8 cellular contexts compared by ENCODE assay signal in the genomic region with DNA sequence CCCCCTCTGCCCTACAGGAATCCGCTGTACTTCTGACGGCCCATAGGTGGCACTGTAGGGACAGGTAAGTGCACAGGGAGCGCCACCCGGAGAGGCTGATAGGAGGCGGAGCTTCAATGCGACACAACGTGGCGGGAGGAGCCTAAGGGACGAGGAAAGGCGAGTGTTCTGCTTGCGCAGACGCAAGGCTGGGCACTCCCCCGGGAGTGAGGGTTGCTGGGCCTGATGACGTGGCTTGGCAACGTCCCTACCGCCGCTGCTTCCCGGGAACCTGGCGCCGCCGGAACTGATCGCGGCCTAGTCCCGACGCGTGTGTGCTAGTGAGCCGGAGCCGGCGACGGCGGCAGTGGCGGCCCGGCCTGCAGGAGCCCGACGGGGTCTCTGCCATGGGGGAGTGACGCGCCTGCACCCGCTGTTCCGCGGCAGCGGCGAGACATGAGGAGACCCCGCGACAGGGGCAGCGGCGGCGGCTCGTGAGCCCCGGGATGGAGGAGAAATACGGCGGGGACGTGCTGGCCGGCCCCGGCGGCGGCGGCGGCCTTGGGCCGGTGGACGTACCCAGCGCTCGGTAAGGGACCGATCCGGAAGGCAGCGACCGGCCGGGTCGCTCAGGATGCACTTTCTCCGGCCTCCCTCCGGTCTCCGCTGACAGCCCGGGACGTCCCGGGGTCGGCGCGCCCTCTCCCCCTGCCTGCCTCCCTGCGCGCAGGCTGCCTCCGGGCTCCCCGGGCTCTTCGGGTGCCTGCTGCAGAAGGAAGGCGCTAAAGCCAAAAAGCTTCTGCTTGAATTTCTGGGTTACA. TPM values are rescaled to one million over a fixed set of nuclear protein-coding genes. Genes with fewer than 3 reads are reported as not detected.
A peak's percentile ranks its signal among the peaks of the same experiment; 100 is the strongest.
DNase-seq lines count a peak whose midpoint lies in the region; ATAC-seq and TF ChIP-seq lines count a peak whose summit lies in the region.

TSS of gene SLC30A5 (plus strand) at position 244 of the 800 bp plus-strand sequence. CDS start at position 486, 242 bp downstream.

- DNase-seq in AG08395 (ENCODE audit: low spot score), result peak; percentile 100
- peak; percentile 93 for DNase-seq in NCI-H2227 treated with DMSO at 0.1 percent for 48 hours (lab: John Stamatoyannopoulos, UW)
- peak; percentile 99 for DNase-seq in WTC11 (ENCODE audit: low spot score)
- peak; percentile 60 to 100 (median 98) for DNase-seq in caudate nucleus (lab: John Stamatoyannopoulos, UW)
- peak; percentile 98 to 99 (median 99) for DNase-seq in immature natural killer cell
- DNase-seq in stimulated activated CD4-positive, alpha-beta T cell treated with anti-CD3 and anti-CD28 coated beads, Interleukin-12 subunit alpha, Interleukin-12 subunit beta, amount 100 ng/mL, for 24 hours (ENCODE audit: low read depth in 2 of 2), result peak; percentile 97 to 98

- H3K27me3 Mint-ChIP-seq in WTC11 (ENCODE audit: low read depth) (no peaks in the 10 kb centered on the region; the same call in 1 of the 2 replicates), immature natural killer cell (ENCODE audit: low read depth in 3 of 3) (peaks cover 3 to 6% (median 4%) of the 10 kb centered on the region in 3 donors)

- H3K9me3 Mint-ChIP-seq in WTC11 (no peaks in the 10 kb centered on the region), immature natural killer cell (no peaks in the 10 kb centered on the region)

- CTCF ChIA-PET in WTC11 (lab: Charles Lee), result interaction anchor here (0.6 to 2.1 kb wide), 53 partner anchors 8 to 459 kb away, joined by 3 to 32 read pairs (median 5); partner anchors contain the start of genes CCNB1, CDK7, CENPH and OCLN

- H3K4me1 Mint-ChIP-seq in WTC11 (peaks cover 12% of the 10 kb centered on the region), immature natural killer cell (peaks cover 25 to 37% of the 10 kb centered on the region in 2 donors)

- POLR2A ChIA-PET in WTC11 (lab: Charles Lee), result interaction anchor here (0.6 to 1.2 kb wide), 6 partner anchors 73 to 313 kb away, joined by 3 to 7 read pairs (median 3); partner anchors contain the start of genes CCNB1 and CENPH

- H3K36me3 Mint-ChIP-seq in WTC11 (peaks cover 10% of the 10 kb centered on the region), immature natural killer cell (peaks cover 0 to 3% (median 0%) of the 10 kb centered on the region in 3 donors)

- H3K4me3 Mint-ChIP-seq in WTC11 (peak within 1 kb of the TSS; percentile 94), immature natural killer cell (peak within 1 kb of the TSS; percentile 92 to 95 (median 94))

- H3K27ac ChIP-seq in caudate nucleus (ENCODE audit: low read depth, low read length), result peak within 1 kb of the TSS; percentile 79

- peak; percentile 61 for TF ChIP-seq CTCF in WTC11 (IDR thresholded peaks at IDR 0.05)

- H3K27ac Mint-ChIP-seq in WTC11 (peak within 1 kb of the TSS; percentile 94), immature natural killer cell (peak within 1 kb of the TSS; percentile 96 to 98 (median 97))

- ATAC-seq in GM18873 (IDR thresholded peaks at IDR 0.05; ENCODE audit: low FRiP score, unreplicated experiment) (peak; percentile 99), HG03159 (IDR thresholded peaks at IDR 0.05; ENCODE audit: unreplicated experiment) (peak; percentile 99), WTC11 (peak; percentile 99)

TF ChIP-seq in WTC11, 78 proteins besides CTCF, POLR2A, EP300 and RAD21 (continues in another document):
- TF ChIP-seq SP1 (CRISPR knock-in tag; conservative IDR thresholded peaks at IDR 0.05), result peak; percentile 92
- no peak for TF ChIP-seq TCF7 (CRISPR knock-in tag; IDR thresholded peaks at IDR 0.05; ENCODE audit: low read depth)
- 0 out of 2 replicates have a peak, but pooled peaks have one; percentile 18 for TF ChIP-seq AFF4 (CRISPR knock-in tag; IDR thresholded peaks at IDR 0.05; ENCODE audit: borderline replicate concordance)
- TF ChIP-seq ZNF232 (CRISPR knock-in tag; IDR thresholded peaks at IDR 0.05), result peak; percentile 81; the same call in 1 of the 2 replicates
- TF ChIP-seq, protein P1, sequence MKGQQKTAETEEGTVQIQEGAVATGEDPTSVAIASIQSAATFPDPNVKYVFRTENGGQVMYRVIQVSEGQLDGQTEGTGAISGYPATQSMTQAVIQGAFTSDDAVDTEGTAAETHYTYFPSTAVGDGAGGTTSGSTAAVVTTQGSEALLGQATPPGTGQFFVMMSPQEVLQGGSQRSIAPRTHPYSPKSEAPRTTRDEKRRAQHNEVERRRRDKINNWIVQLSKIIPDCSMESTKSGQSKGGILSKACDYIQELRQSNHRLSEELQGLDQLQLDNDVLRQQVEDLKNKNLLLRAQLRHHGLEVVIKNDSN (CRISPR knock-in tag; IDR thresholded peaks at IDR 0.05), result peak; percentile 47; the same call in 1 of the 2 replicates
- TF ChIP-seq, protein P2, sequence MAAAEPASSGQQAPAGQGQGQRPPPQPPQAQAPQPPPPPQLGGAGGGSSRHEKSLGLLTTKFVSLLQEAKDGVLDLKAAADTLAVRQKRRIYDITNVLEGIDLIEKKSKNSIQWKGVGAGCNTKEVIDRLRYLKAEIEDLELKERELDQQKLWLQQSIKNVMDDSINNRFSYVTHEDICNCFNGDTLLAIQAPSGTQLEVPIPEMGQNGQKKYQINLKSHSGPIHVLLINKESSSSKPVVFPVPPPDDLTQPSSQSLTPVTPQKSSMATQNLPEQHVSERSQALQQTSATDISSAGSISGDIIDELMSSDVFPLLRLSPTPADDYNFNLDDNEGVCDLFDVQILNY (CRISPR knock-in tag; IDR thresholded peaks at IDR 0.05), result peak; percentile 73; the same call in 1 of the 2 replicates
- peak; percentile 96 for TF ChIP-seq ETV6 (CRISPR knock-in tag; IDR thresholded peaks at IDR 0.05)
- TF ChIP-seq SOX15 (CRISPR knock-in tag; IDR thresholded peaks at IDR 0.05), result no peak
- peak; percentile 64; the same call in 1 of the 2 replicates for TF ChIP-seq TP53 (CRISPR knock-in tag; IDR thresholded peaks at IDR 0.05)
- TF ChIP-seq ATF1 (CRISPR knock-in tag; IDR thresholded peaks at IDR 0.05), result 0 out of 2 replicates have a peak, but pooled peaks have one; percentile 0
- no peak; the same call in 1 of the 2 replicates for TF ChIP-seq ZBTB21 (CRISPR knock-in tag; IDR thresholded peaks at IDR 0.05; ENCODE audit: borderline replicate concordance)
- no peak for TF ChIP-seq EMX1 (CRISPR knock-in tag; IDR thresholded peaks at IDR 0.05)
- 0 out of 2 replicates have a peak, but pooled peaks have one; percentile 75 for TF ChIP-seq CBFB (CRISPR knock-in tag; IDR thresholded peaks at IDR 0.05; ENCODE audit: low read depth)
- TF ChIP-seq RORB (CRISPR knock-in tag; IDR thresholded peaks at IDR 0.05), result no peak
- TF ChIP-seq, protein P3, sequence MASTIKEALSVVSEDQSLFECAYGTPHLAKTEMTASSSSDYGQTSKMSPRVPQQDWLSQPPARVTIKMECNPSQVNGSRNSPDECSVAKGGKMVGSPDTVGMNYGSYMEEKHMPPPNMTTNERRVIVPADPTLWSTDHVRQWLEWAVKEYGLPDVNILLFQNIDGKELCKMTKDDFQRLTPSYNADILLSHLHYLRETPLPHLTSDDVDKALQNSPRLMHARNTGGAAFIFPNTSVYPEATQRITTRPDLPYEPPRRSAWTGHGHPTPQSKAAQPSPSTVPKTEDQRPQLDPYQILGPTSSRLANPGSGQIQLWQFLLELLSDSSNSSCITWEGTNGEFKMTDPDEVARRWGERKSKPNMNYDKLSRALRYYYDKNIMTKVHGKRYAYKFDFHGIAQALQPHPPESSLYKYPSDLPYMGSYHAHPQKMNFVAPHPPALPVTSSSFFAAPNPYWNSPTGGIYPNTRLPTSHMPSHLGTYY (CRISPR knock-in tag; IDR thresholded peaks at IDR 0.05), result no peak
- TF ChIP-seq FOXK1 (CRISPR knock-in tag; IDR thresholded peaks at IDR 0.05), result peak; percentile 83; the same call in 1 of the 2 replicates
- no peak for TF ChIP-seq ZNF219 (CRISPR knock-in tag; IDR thresholded peaks at IDR 0.05; ENCODE audit: borderline replicate concordance)
- TF ChIP-seq IRF1 (CRISPR knock-in tag; IDR thresholded peaks at IDR 0.05), result peak; percentile 66; the same call in 1 of the 2 replicates

RNA-seq across cellular contexts. Expression of gene SLC30A5, which starts in this region (rescaled TPM):
- 32.2 to 37.4 TPM (median 34.1 TPM) in 3 replicates for total RNA-seq in WTC11 (2021)
- 10 to 100 TPM; 20.7 to 34.6 (median 23.7) TPM for polyA plus RNA-seq in immature natural killer cell

Comparison
In these comparisons a context has a peak if more than half of its experiments do, and no peak if none do; other contexts are left out.
1. Peak in every context shown above with its lines: DNase-seq, ATAC-seq and H3K27ac ChIP-seq.